3 cellular contexts compared by ENCODE assay signal in the genomic region with DNA sequence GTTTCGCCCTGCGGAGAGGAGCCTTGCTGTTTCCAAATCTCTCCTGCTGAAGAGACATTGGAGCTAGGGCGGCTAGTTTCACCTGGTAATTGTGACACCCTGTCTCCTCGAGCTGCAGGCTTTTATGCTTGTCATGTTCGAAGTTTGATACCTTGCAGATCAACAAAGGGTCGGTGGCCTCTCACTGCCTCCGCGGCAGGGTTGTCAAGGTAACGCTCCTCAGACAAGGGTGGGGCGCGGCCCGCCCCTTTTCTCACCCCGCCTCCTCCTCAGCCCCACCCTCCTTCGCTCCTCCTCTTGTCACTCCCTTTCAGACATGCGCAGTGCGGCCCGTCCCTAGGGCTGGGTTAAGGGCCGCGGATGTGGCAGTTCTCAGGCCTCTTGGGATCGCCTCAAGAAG. TPM values are rescaled to one million over a fixed set of nuclear protein-coding genes. Genes with fewer than 3 reads are reported as not detected.
"Had no signal": no experiment of that assay in that cellular context is flagged by ENCODE, and none has a peak within 500 bp of the region (broad histone marks: within the 10 kb centered on the region; RNA-seq: fewer than 3 reads in every experiment).

No MANE protein-coding gene starts in this region.

RNA-seq across cellular contexts. Expression of a gene that starts 0.4 kb away (rescaled TPM):
- total RNA-seq: activated T-helper 2 cell treated with anti-CD3 and anti-CD28 coated beads, Interferon-gamma antibody, Interleukin-2, Interleukin-4, amounts not matched to agents 10 μg/mL and 5 μg/mL and 100 μg/mL, durations not matched to agents 14 hours and 24 hours and 36 hours; omental fat pad; pulmonary artery endothelial cell had no signal
